In the genomic region with DNA sequence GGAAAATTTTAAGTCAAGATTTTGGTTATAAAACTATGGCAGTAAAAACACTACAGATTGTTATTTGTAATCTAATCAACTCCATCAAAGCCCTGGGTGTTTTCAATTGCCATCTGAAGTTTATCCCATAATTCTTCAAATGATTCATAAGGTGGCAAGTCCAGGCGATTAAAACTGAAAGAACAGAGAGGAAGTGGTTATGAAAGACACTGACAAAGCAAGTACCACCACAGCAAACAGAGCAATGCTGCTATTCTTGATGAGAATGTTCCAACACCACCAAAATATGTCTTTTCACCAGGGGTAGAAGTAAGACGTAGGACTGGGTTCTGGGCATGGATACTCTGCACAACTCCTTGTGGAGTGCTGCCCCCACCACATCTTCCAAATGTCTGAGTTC, we compare ENCODE assay signal across 13 cellular contexts.
A peak's percentile ranks its signal among the peaks of the same experiment; 100 is the strongest.
DNase-seq lines count a peak whose midpoint lies in the region; ATAC-seq and TF ChIP-seq lines count a peak whose summit lies in the region.
"Had no signal": no experiment of that assay in that cellular context is flagged by ENCODE, and none has a peak within 500 bp of the region (broad histone marks: within the 10 kb centered on the region; RNA-seq: fewer than 3 reads in every experiment).

No MANE protein-coding gene starts in this region.

- no peak overlapping the region for H3K27ac ChIP-seq in SK-N-SH (ENCODE audit: low read depth in 2 of 2, low read length in 1 of 2)
- H3K27ac ChIP-seq: lower lobe of right lung, testis had no signal

- H3K4me1 Mint-ChIP-seq in activated CD4-positive, alpha-beta T cell treated with anti-CD3 and anti-CD28 coated beads, Interleukin-2, amount 10 ng/mL, durations not matched to agents 24 days and 14 days = peaks cover 21% of the 10 kb centered on the region
- H3K4me1 Mint-ChIP-seq in natural killer cell = peaks cover 10% of the 10 kb centered on the region in 2 donors

- CTCF ChIA-PET in SK-N-SH (lab: Yijun Ruan, JAX) = interaction anchor here (0.6 to 1.3 kb wide), 4 partner anchors 13 to 29 kb away, joined by 3 read pairs; no protein-coding TSS in a partner anchor

- H3K4me3 Mint-ChIP-seq in activated CD4-positive, alpha-beta T cell treated with anti-CD3 and anti-CD28 coated beads, Interleukin-2, amount 10 ng/mL, durations not matched to agents 24 days and 14 days = peak overlapping the region; percentile 22
- no peak overlapping the region for H3K4me3 Mint-ChIP-seq in natural killer cell

- H3K4me3 ChIP-seq in SK-N-SH (ENCODE audit: low read depth in 2 of 2, low read length in 1 of 2) = no peak overlapping the region
- H3K4me3 ChIP-seq: lower lobe of right lung, testis had no signal

- peaks cover 20% of the 10 kb centered on the region for H3F3A ChIP-seq in SK-N-SH (replicated peaks; ENCODE audit: insufficient read depth)

- POLR2A ChIA-PET in SK-N-SH (lab: Yijun Ruan, JAX) = no interaction called here

- peak overlapping the region; percentile 64 for H3K27ac Mint-ChIP-seq in activated CD4-positive, alpha-beta T cell treated with anti-CD3 and anti-CD28 coated beads, Interleukin-2, amount 10 ng/mL, durations not matched to agents 24 days and 14 days
- H3K27ac Mint-ChIP-seq in natural killer cell = peak overlapping the region; percentile 27 to 58

- peaks cover 2% of the 10 kb centered on the region for H3K36me3 Mint-ChIP-seq in activated CD4-positive, alpha-beta T cell treated with anti-CD3 and anti-CD28 coated beads, Interleukin-2, amount 10 ng/mL, durations not matched to agents 24 days and 14 days (ENCODE audit: low read depth)
- H3K36me3 Mint-ChIP-seq in natural killer cell = no peaks in the 10 kb centered on the region

- no peak for TF ChIP-seq RAD21 in SK-N-SH (IDR thresholded peaks at IDR 0.05; ENCODE audit: low read length)

- no peak for TF ChIP-seq EP300 in SK-N-SH (IDR thresholded peaks at IDR 0.05; ENCODE audit: borderline replicate concordance in 1 of 2, low read depth in 1 of 2, low read length in 1 of 2)

- H4K20me1 ChIP-seq in SK-N-SH (ENCODE audit: insufficient read depth) = no peaks in the 10 kb centered on the region

- H3K36me3 ChIP-seq in SK-N-SH (replicated peaks in 1 of 2; ENCODE audit: control insufficient read depth in 1 of 2, insufficient read depth in 2 of 2, low read length in 1 of 2) = peaks cover 17 to 45% of the 10 kb centered on the region in 2 experiments

- WGBS in SK-N-SH (ENCODE audit: low lambda C conversion rate) = 80% methylated on average over 2 of the region's 2 CpGs

- no peaks in the 10 kb centered on the region for H3K9me3 ChIP-seq in SK-N-SH
- H3K9me3 ChIP-seq: lower lobe of right lung, testis had no signal

- intact Hi-C loops in activated CD4-positive, alpha-beta T cell treated with anti-CD3 and anti-CD28 coated beads, Interleukin-2, amount 10 ng/mL, durations not matched to agents 24 days and 14 days (cut with micrococcal nuclease) = no loop called here
- intact Hi-C loops in natural killer cell (cut with micrococcal nuclease) = no loop called here

- H2AFZ ChIP-seq in SK-N-SH (ENCODE audit: low read depth) = no peak overlapping the region

- no peaks in the 10 kb centered on the region for H3K27me3 Mint-ChIP-seq in activated CD4-positive, alpha-beta T cell treated with anti-CD3 and anti-CD28 coated beads, Interleukin-2, amount 10 ng/mL, durations not matched to agents 24 days and 14 days
- no peaks in the 10 kb centered on the region for H3K27me3 Mint-ChIP-seq in natural killer cell (ENCODE audit: low read depth in 2 of 2)

- TF ChIP-seq CTCF in natural killer cell (IDR thresholded peaks at IDR 0.05) = no peak
- TF ChIP-seq CTCF in SK-N-SH (IDR thresholded peaks at IDR 0.05) = no peak

- no peaks in the 10 kb centered on the region for H3K27me3 ChIP-seq in SK-N-SH (ENCODE audit: insufficient read depth)
- H3K27me3 ChIP-seq: testis had no signal

- peak; percentile 66 for ATAC-seq in HG02852 (IDR thresholded peaks at IDR 0.05; ENCODE audit: unreplicated experiment)
- peak in 1 of 3 donors; percentile 51 for ATAC-seq in natural killer cell
- no peak for ATAC-seq in GM21786 (IDR thresholded peaks at IDR 0.05; ENCODE audit: unreplicated experiment)
- ATAC-seq: HCT116, lower lobe of right lung had no signal

- H3K4me1 ChIP-seq in SK-N-SH (ENCODE audit: control insufficient read depth in 1 of 2, insufficient read depth in 2 of 2, low read depth in 1 of 2, low read length in 1 of 2) = peaks cover 4 to 5% of the 10 kb centered on the region in 2 experiments; a peak in 1 of 4 replicates
- H3K4me1 ChIP-seq: lower lobe of right lung, testis had no signal

- no peaks in the 10 kb centered on the region for H3K9me3 Mint-ChIP-seq in activated CD4-positive, alpha-beta T cell treated with anti-CD3 and anti-CD28 coated beads, Interleukin-2, amount 10 ng/mL, durations not matched to agents 24 days and 14 days
- H3K9me3 Mint-ChIP-seq in natural killer cell = no peaks in the 10 kb centered on the region

- H3K9me2 ChIP-seq in SK-N-SH = no peaks in the 10 kb centered on the region; the same call in 1 of the 2 replicates

- DNase-seq in activated CD4-positive, alpha-beta T cell treated with anti-CD3 and anti-CD28 coated beads, Interleukin-2, amount 10 ng/mL, durations not matched to agents 24 days and 14 days = peak; percentile 70
- DNase-seq in activated CD4-positive, alpha-beta T cell treated with anti-CD3 and anti-CD28 coated beads, Interleukin-2, amount 50 U/mL, for 4 hours = no peak
- DNase-seq in NOMO-1 treated with DMSO at 0.1 percent for 48 hours (lab: John Stamatoyannopoulos, UW; ENCODE audit: unreplicated experiment) (peak; percentile 77), natural killer cell (no peak), hepatic stellate cell (ENCODE audit: low spot score) (no peak), SK-N-SH (no peak)
- DNase-seq: GF-D8, lower lobe of right lung, NCI-H146, testis had no signal

- no peaks in the 10 kb centered on the region for H3K79me2 ChIP-seq in SK-N-SH (ENCODE audit: insufficient read depth)

- no peak overlapping the region for H3K4me2 ChIP-seq in SK-N-SH

- no peak overlapping the region for H3K9ac ChIP-seq in SK-N-SH

TF ChIP-seq in SK-N-SH, 30 proteins besides CTCF, POLR2A, EP300 and RAD21:
- TF ChIP-seq RXRA (IDR thresholded peaks at IDR 0.05; ENCODE audit: borderline replicate concordance, low read depth) (no peak), MEF2A (IDR thresholded peaks at IDR 0.05; ENCODE audit: borderline replicate concordance, low read depth) (no peak), MXI1 (IDR thresholded peaks at IDR 0.05; ENCODE audit: low read depth, low read length) (no peak), POLR2AphosphoS5 (IDR thresholded peaks at IDR 0.05; ENCODE audit: low read depth, low read length) (no peak), NRF1 (IDR thresholded peaks at IDR 0.05; ENCODE audit: low read depth, low read length) (no peak), FOXJ3 (CRISPR knock-in tag; IDR thresholded peaks at IDR 0.05) (no peak), FOSL2 (IDR thresholded peaks at IDR 0.05; ENCODE audit: borderline replicate concordance, low read depth) (no peak), IRF3 (IDR thresholded peaks at IDR 0.05; ENCODE audit: low read depth, low read length) (no peak), JUND (IDR thresholded peaks at IDR 0.05) (no peak), SIN3A (IDR thresholded peaks at IDR 0.05; ENCODE audit: borderline replicate concordance, low read depth, low read length) (no peak), NFIC (IDR thresholded peaks at IDR 0.05; ENCODE audit: borderline replicate concordance) (no peak), RFX5 (IDR thresholded peaks at IDR 0.05; ENCODE audit: low read length) (no peak)
- TF ChIP-seq, protein P1, sequence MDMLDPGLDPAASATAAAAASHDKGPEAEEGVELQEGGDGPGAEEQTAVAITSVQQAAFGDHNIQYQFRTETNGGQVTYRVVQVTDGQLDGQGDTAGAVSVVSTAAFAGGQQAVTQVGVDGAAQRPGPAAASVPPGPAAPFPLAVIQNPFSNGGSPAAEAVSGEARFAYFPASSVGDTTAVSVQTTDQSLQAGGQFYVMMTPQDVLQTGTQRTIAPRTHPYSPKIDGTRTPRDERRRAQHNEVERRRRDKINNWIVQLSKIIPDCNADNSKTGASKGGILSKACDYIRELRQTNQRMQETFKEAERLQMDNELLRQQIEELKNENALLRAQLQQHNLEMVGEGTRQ (IDR thresholded peaks at IDR 0.05; ENCODE audit: borderline replicate concordance, low read depth, low read length) = no peak
- TF ChIP-seq, protein P2, sequence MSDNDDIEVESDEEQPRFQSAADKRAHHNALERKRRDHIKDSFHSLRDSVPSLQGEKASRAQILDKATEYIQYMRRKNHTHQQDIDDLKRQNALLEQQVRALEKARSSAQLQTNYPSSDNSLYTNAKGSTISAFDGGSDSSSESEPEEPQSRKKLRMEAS (IDR thresholded peaks at IDR 0.05; ENCODE audit: low read depth) = no peak

Comparison
In these comparisons a context has a peak if more than half of its experiments do, and no peak if none do; other contexts are left out.
1. DNase-seq: peak in activated CD4-positive, alpha-beta T cell treated with anti-CD3 and anti-CD28 coated beads, Interleukin-2, amount 10 ng/mL, durations not matched to agents 24 days and 14 days (single experiment) and NOMO-1 treated with DMSO at 0.1 percent for 48 hours (single experiment); none in activated CD4-positive, alpha-beta T cell treated with anti-CD3 and anti-CD28 coated beads, Interleukin-2, amount 50 U/mL, for 4 hours (0 of 2), natural killer cell (single experiment), hepatic stellate cell (single experiment) and SK-N-SH (single experiment).